In the genomic region with DNA sequence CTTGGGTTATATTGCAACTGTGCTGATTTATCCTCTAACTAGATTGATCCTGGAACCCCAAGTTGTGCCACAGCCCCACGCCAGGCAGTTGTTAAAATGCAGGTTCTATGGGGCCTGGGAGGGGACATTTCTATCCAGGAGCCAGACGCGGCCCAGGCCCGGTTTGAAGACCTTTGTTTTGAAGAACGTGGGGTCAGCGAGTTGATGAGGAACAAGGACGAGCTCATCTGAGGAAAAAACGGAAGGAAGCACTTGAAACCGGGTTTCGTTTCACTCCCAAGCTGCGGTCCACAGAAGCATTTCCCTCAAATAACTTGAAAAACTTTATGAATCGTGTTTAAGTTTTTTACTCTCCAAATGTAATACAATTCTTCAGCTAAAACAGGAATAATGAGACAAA, we compare ENCODE assay signal across 1 cellular context.
TF ChIP-seq lines count a peak whose summit lies in the region.

No MANE protein-coding gene starts in this region.

TF ChIP-seq in GM23338, 12 proteins besides CTCF, POLR2A, EP300 and RAD21 (continued from another document):
- TF ChIP-seq, protein P1, sequence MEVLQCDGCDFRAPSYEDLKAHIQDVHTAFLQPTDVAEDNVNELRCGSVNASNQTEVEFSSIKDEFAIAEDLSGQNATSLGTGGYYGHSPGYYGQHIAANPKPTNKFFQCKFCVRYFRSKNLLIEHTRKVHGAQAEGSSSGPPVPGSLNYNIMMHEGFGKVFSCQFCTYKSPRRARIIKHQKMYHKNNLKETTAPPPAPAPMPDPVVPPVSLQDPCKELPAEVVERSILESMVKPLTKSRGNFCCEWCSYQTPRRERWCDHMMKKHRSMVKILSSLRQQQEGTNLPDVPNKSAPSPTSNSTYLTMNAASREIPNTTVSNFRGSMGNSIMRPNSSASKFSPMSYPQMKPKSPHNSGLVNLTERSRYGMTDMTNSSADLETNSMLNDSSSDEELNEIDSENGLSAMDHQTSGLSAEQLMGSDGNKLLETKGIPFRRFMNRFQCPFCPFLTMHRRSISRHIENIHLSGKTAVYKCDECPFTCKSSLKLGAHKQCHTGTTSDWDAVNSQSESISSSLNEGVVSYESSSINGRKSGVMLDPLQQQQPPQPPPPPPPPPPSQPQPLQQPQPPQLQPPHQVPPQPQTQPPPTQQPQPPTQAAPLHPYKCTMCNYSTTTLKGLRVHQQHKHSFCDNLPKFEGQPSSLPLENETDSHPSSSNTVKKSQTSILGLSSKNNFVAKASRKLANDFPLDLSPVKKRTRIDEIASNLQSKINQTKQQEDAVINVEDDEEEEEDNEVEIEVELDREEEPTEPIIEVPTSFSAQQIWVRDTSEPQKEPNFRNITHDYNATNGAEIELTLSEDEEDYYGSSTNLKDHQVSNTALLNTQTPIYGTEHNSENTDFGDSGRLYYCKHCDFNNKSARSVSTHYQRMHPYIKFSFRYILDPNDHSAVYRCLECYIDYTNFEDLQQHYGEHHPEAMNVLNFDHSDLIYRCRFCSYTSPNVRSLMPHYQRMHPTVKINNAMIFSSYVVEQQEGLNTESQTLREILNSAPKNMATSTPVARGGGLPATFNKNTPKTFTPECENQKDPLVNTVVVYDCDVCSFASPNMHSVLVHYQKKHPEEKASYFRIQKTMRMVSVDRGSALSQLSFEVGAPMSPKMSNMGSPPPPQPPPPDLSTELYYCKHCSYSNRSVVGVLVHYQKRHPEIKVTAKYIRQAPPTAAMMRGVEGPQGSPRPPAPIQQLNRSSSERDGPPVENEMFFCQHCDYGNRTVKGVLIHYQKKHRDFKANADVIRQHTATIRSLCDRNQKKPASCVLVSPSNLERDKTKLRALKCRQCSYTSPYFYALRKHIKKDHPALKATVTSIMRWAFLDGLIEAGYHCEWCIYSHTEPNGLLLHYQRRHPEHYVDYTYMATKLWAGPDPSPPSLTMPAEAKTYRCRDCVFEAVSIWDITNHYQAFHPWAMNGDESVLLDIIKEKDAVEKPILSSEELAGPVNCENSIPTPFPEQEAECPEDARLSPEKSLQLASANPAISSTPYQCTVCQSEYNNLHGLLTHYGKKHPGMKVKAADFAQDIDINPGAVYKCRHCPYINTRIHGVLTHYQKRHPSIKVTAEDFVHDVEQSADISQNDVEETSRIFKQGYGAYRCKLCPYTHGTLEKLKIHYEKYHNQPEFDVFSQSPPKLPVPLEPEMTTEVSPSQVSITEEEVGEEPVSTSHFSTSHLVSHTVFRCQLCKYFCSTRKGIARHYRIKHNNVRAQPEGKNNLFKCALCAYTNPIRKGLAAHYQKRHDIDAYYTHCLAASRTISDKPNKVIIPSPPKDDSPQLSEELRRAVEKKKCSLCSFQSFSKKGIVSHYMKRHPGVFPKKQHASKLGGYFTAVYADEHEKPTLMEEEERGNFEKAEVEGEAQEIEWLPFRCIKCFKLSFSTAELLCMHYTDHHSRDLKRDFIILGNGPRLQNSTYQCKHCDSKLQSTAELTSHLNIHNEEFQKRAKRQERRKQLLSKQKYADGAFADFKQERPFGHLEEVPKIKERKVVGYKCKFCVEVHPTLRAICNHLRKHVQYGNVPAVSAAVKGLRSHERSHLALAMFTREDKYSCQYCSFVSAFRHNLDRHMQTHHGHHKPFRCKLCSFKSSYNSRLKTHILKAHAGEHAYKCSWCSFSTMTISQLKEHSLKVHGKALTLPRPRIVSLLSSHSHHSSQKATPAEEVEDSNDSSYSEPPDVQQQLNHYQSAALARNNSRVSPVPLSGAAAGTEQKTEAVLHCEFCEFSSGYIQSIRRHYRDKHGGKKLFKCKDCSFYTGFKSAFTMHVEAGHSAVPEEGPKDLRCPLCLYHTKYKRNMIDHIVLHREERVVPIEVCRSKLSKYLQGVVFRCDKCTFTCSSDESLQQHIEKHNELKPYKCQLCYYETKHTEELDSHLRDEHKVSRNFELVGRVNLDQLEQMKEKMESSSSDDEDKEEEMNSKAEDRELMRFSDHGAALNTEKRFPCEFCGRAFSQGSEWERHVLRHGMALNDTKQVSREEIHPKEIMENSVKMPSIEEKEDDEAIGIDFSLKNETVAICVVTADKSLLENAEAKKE (CRISPR knock-in tag; IDR thresholded peaks at IDR 0.05): no peak
- TF ChIP-seq, protein P2, sequence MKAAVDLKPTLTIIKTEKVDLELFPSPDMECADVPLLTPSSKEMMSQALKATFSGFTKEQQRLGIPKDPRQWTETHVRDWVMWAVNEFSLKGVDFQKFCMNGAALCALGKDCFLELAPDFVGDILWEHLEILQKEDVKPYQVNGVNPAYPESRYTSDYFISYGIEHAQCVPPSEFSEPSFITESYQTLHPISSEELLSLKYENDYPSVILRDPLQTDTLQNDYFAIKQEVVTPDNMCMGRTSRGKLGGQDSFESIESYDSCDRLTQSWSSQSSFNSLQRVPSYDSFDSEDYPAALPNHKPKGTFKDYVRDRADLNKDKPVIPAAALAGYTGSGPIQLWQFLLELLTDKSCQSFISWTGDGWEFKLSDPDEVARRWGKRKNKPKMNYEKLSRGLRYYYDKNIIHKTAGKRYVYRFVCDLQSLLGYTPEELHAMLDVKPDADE (IDR thresholded peaks at IDR 0.05): no peak
- TF ChIP-seq EZH2 (IDR thresholded peaks at IDR 0.05; ENCODE audit: low read depth, unreplicated experiment) (no peak), JUNB (IDR thresholded peaks at IDR 0.05; ENCODE audit: unreplicated experiment) (no peak)
